In the genomic region with DNA sequence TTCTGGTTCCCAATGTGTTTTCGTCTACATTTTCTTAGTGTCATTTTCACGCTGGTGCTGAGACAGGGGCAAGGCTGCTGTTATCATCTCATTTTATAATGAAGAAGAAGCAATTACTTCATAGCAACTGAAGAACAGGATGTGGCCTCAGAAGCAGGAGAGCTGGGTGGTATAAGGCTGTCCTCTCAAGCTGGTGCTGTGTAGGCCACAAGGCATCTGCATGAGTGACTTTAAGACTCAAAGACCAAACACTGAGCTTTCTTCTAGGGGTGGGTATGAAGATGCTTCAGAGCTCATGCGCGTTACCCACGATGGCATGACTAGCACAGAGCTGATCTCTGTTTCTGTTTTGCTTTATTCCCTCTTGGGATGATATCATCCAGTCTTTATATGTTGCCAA, we compare ENCODE assay signal across 20 cellular contexts. TPM values are rescaled to one million over a fixed set of nuclear protein-coding genes. Genes with fewer than 3 reads are reported as not detected.
A peak's percentile ranks its signal among the peaks of the same experiment; 100 is the strongest.
DNase-seq lines count a peak whose midpoint lies in the region.
"Had no signal": no experiment of that assay in that cellular context is flagged by ENCODE, and none has a peak within 500 bp of the region (broad histone marks: within the 10 kb centered on the region; RNA-seq: fewer than 3 reads in every experiment).

No MANE protein-coding gene starts in this region.

- CTCF ChIA-PET in activated naive CD4-positive, alpha-beta T cell treated with anti-CD3 and anti-CD28 coated beads, Interleukin-2, amount 10 ng/mL, durations not matched to agents 7 days and 5 days (lab: Charles Lee) = interaction anchor here (0.9 to 1.6 kb wide), 7 partner anchors 17 to 151 kb away, joined by 3 to 12 read pairs (median 3); no protein-coding TSS in a partner anchor

- H3K27me3 Mint-ChIP-seq in activated CD4-positive, alpha-beta T cell treated with anti-CD3 and anti-CD28 coated beads, Interleukin-2, amount 10 ng/mL, durations not matched to agents 24 days and 14 days = no peaks in the 10 kb centered on the region
- H3K27me3 Mint-ChIP-seq in activated naive CD4-positive, alpha-beta T cell treated with anti-CD3 and anti-CD28 coated beads, Interleukin-2, amount 10 ng/mL, durations not matched to agents 7 days and 5 days = peaks cover 3% of the 10 kb centered on the region

- intact Hi-C loops in activated CD4-positive, alpha-beta T cell treated with anti-CD3 and anti-CD28 coated beads, Interleukin-2, amount 10 ng/mL, durations not matched to agents 24 days and 14 days (cut with micrococcal nuclease) = no loop called here

- peak overlapping the region; percentile 3 for H3K4me3 Mint-ChIP-seq in activated CD4-positive, alpha-beta T cell treated with anti-CD3 and anti-CD28 coated beads, Interleukin-2, amount 10 ng/mL, durations not matched to agents 24 days and 14 days
- no peak overlapping the region for H3K4me3 Mint-ChIP-seq in activated naive CD4-positive, alpha-beta T cell treated with anti-CD3 and anti-CD28 coated beads, Interleukin-2, amount 10 ng/mL, durations not matched to agents 7 days and 5 days
- H3K4me3 Mint-ChIP-seq: nephron had no signal

- DNase-seq in activated CD4-positive, alpha-beta T cell treated with anti-CD3 and anti-CD28 coated beads for 48 hours = peak; percentile 29
- no peak for DNase-seq in activated CD4-positive, alpha-beta T cell treated with anti-CD3 and anti-CD28 coated beads for 1 hour
- DNase-seq in activated CD4-positive, alpha-beta T cell treated with anti-CD3 and anti-CD28 coated beads, Interleukin-2, amount 10 ng/mL, durations not matched to agents 24 days and 14 days = peak; percentile 83
- peak; percentile 63 for DNase-seq in activated naive CD4-positive, alpha-beta T cell treated with anti-CD3 and anti-CD28 coated beads, Interleukin-2, amount 10 ng/mL, durations not matched to agents 7 days and 5 days
- peak; percentile 23 for DNase-seq in stimulated activated CD4-positive, alpha-beta T cell treated with anti-CD3 and anti-CD28 coated beads, Interleukin-4, amount 100 ng/mL, for 24 hours
- no peak for DNase-seq in NCI-H526 (lab: John Stamatoyannopoulos, UW)
- DNase-seq in effector CD4-positive, alpha-beta T cell = no peak
- no peak for DNase-seq in NCI-H1417 treated with DMSO at 0.1 percent for 48 hours (lab: John Stamatoyannopoulos, UW)
- DNase-seq: DMS79 treated with DMSO at 0.1 percent for 48 hours, KG1, NCI-H1092, NCI-H526 treated with DMSO at 0.1 percent for 48 hours, SHP77, T-helper 9 cell had no signal

- H3K27ac Mint-ChIP-seq in activated CD4-positive, alpha-beta T cell treated with anti-CD3 and anti-CD28 coated beads, Interleukin-2, amount 10 ng/mL, durations not matched to agents 24 days and 14 days = peak overlapping the region; percentile 39
- H3K27ac Mint-ChIP-seq in activated naive CD4-positive, alpha-beta T cell treated with anti-CD3 and anti-CD28 coated beads, Interleukin-2, amount 10 ng/mL, durations not matched to agents 7 days and 5 days = peak overlapping the region; percentile 57
- H3K27ac Mint-ChIP-seq: nephron had no signal

- H3K4me1 Mint-ChIP-seq in activated CD4-positive, alpha-beta T cell treated with anti-CD3 and anti-CD28 coated beads, Interleukin-2, amount 10 ng/mL, durations not matched to agents 24 days and 14 days = peaks cover 22% of the 10 kb centered on the region
- peaks cover 26% of the 10 kb centered on the region for H3K4me1 Mint-ChIP-seq in activated naive CD4-positive, alpha-beta T cell treated with anti-CD3 and anti-CD28 coated beads, Interleukin-2, amount 10 ng/mL, durations not matched to agents 7 days and 5 days
- H3K4me1 Mint-ChIP-seq: nephron had no signal

- peaks cover 8% of the 10 kb centered on the region for H3K36me3 Mint-ChIP-seq in activated CD4-positive, alpha-beta T cell treated with anti-CD3 and anti-CD28 coated beads, Interleukin-2, amount 10 ng/mL, durations not matched to agents 24 days and 14 days (ENCODE audit: low read depth)
- H3K36me3 Mint-ChIP-seq in activated naive CD4-positive, alpha-beta T cell treated with anti-CD3 and anti-CD28 coated beads, Interleukin-2, amount 10 ng/mL, durations not matched to agents 7 days and 5 days = peaks cover 10% of the 10 kb centered on the region

- peaks cover 14% of the 10 kb centered on the region for H3K9me3 Mint-ChIP-seq in activated CD4-positive, alpha-beta T cell treated with anti-CD3 and anti-CD28 coated beads, Interleukin-2, amount 10 ng/mL, durations not matched to agents 24 days and 14 days
- peaks cover 12% of the 10 kb centered on the region for H3K9me3 Mint-ChIP-seq in activated naive CD4-positive, alpha-beta T cell treated with anti-CD3 and anti-CD28 coated beads, Interleukin-2, amount 10 ng/mL, durations not matched to agents 7 days and 5 days

RNA-seq across cellular contexts. Expression of a gene that starts 7.3 kb away (rescaled TPM):
- total RNA-seq in activated CD4-positive, alpha-beta T cell treated with anti-CD3 and anti-CD28 coated beads, Interleukin-2, amount 10 ng/mL, durations not matched to agents 24 days and 14 days = not detected in 2 replicates
- total RNA-seq: A172, dermis microvascular lymphatic vessel endothelial cell, posterior vena cava, skeletal muscle tissue had no signal

RNA-seq across cellular contexts. Expression of a gene that starts 20.2 kb away (rescaled TPM):
- 0.23 TPM in 1 of 2 replicates, not detected in the other for total RNA-seq in activated CD4-positive, alpha-beta T cell treated with anti-CD3 and anti-CD28 coated beads, Interleukin-2, amount 10 ng/mL, durations not matched to agents 24 days and 14 days
- total RNA-seq: A172, dermis microvascular lymphatic vessel endothelial cell, lung, posterior vena cava, skeletal muscle tissue had no signal

Comparison
In these comparisons a context has a peak if more than half of its experiments do, and no peak if none do; other contexts are left out.
1. DNase-seq: peak in activated CD4-positive, alpha-beta T cell treated with anti-CD3 and anti-CD28 coated beads for 48 hours (single experiment), activated CD4-positive, alpha-beta T cell treated with anti-CD3 and anti-CD28 coated beads, Interleukin-2, amount 10 ng/mL, durations not matched to agents 24 days and 14 days (single experiment), activated naive CD4-positive, alpha-beta T cell treated with anti-CD3 and anti-CD28 coated beads, Interleukin-2, amount 10 ng/mL, durations not matched to agents 7 days and 5 days (single experiment) and stimulated activated CD4-positive, alpha-beta T cell treated with anti-CD3 and anti-CD28 coated beads, Interleukin-4, amount 100 ng/mL, for 24 hours (single experiment); none in activated CD4-positive, alpha-beta T cell treated with anti-CD3 and anti-CD28 coated beads for 1 hour (single experiment), NCI-H526 (0 of 2), effector CD4-positive, alpha-beta T cell (single experiment) and NCI-H1417 treated with DMSO at 0.1 percent for 48 hours (single experiment).